15 cellular contexts compared by ENCODE assay signal in genomic region chr2:147223119-147223518, GRCh38.
DNase-seq lines count a peak whose midpoint lies in the region; ATAC-seq and TF ChIP-seq lines count a peak whose summit lies in the region.
"Had no signal": no experiment of that assay in that cellular context is flagged by ENCODE, and none has a peak within 500 bp of the region (broad histone marks: within the 10 kb centered on the region; RNA-seq: fewer than 3 reads in every experiment).

No MANE protein-coding gene starts in this region.

- H3K4me1 ChIP-seq in GM23338 (ENCODE audit: insufficient read depth): no peaks in the 10 kb centered on the region
- H3K4me1 ChIP-seq: breast epithelium, heart left ventricle, left lung had no signal

- no peaks in the 10 kb centered on the region for H3K4me1 Mint-ChIP-seq in activated T-helper 2 cell treated with anti-CD3 and anti-CD28 coated beads, Interferon-gamma antibody, Interleukin-2, Interleukin-4, amounts not matched to agents 10 μg/mL and 5 μg/mL and 100 μg/mL, durations not matched to agents 14 hours and 24 hours and 36 hours (ENCODE audit: low read depth)
- H3K4me1 Mint-ChIP-seq in GM23338: peaks cover 12% of the 10 kb centered on the region

- H3K4me3 Mint-ChIP-seq in activated T-helper 2 cell treated with anti-CD3 and anti-CD28 coated beads, Interferon-gamma antibody, Interleukin-2, Interleukin-4, amounts not matched to agents 10 μg/mL and 5 μg/mL and 100 μg/mL, durations not matched to agents 14 hours and 24 hours and 36 hours (ENCODE audit: low read depth): no peak overlapping the region
- H3K4me3 Mint-ChIP-seq in GM23338: no peak overlapping the region

- no peak overlapping the region for H3K4me3 ChIP-seq in GM23338
- H3K4me3 ChIP-seq: breast epithelium, heart left ventricle, left lung had no signal

- H3K36me3 ChIP-seq in GM23338 (ENCODE audit: insufficient read depth): no peaks in the 10 kb centered on the region
- H3K36me3 ChIP-seq: breast epithelium, heart left ventricle, left lung had no signal

- no peak overlapping the region for H3K27ac Mint-ChIP-seq in activated T-helper 2 cell treated with anti-CD3 and anti-CD28 coated beads, Interferon-gamma antibody, Interleukin-2, Interleukin-4, amounts not matched to agents 10 μg/mL and 5 μg/mL and 100 μg/mL, durations not matched to agents 14 hours and 24 hours and 36 hours
- no peak overlapping the region for H3K27ac Mint-ChIP-seq in GM23338

- peak; percentile 64 for ATAC-seq in GM18508 (IDR thresholded peaks at IDR 0.05; ENCODE audit: insufficient read depth, unreplicated experiment)
- peak; percentile 66 for ATAC-seq in GM19328 (IDR thresholded peaks at IDR 0.05; ENCODE audit: unreplicated experiment)
- ATAC-seq in HG02852 (IDR thresholded peaks at IDR 0.05; ENCODE audit: unreplicated experiment): peak; percentile 85
- ATAC-seq in GM23338: no peak
- ATAC-seq: heart left ventricle, left lung had no signal

- no peaks in the 10 kb centered on the region for H3K27me3 Mint-ChIP-seq in activated T-helper 2 cell treated with anti-CD3 and anti-CD28 coated beads, Interferon-gamma antibody, Interleukin-2, Interleukin-4, amounts not matched to agents 10 μg/mL and 5 μg/mL and 100 μg/mL, durations not matched to agents 14 hours and 24 hours and 36 hours (ENCODE audit: low read depth)
- peaks cover 3% of the 10 kb centered on the region for H3K27me3 Mint-ChIP-seq in GM23338 (ENCODE audit: insufficient read depth, low read depth, poor library complexity)

- no peaks in the 10 kb centered on the region for H3K79me2 ChIP-seq in GM23338 (replicated peaks; ENCODE audit: insufficient read depth)

- no peak overlapping the region for H3K27ac ChIP-seq in GM23338 (ENCODE audit: low read depth)
- H3K27ac ChIP-seq: breast epithelium, C4-2B, heart left ventricle, left lung had no signal

- no peak for TF ChIP-seq CTCF in GM23338 (conservative IDR thresholded peaks at IDR 0.05; ENCODE audit: low read depth in 2 of 2)

- no peaks in the 10 kb centered on the region for H4K20me1 ChIP-seq in GM23338 (replicated peaks; ENCODE audit: insufficient read depth)

- DNase-seq in NCI-H146 treated with DMSO at 0.1 percent for 48 hours (lab: John Stamatoyannopoulos, UW; ENCODE audit: unreplicated experiment): peak; percentile 8
- DNase-seq in activated T-helper 2 cell treated with anti-CD3 and anti-CD28 coated beads, Interferon-gamma antibody, Interleukin-2, Interleukin-4, amounts not matched to agents 10 μg/mL and 5 μg/mL and 100 μg/mL, durations not matched to agents 14 hours and 24 hours and 36 hours (ENCODE audit: low spot score): no peak
- no peak for DNase-seq in middle frontal gyrus (ENCODE audit: extremely low spot score, low spot score)
- no peak for DNase-seq in GM23338 (ENCODE audit: low spot score)
- DNase-seq: activated CD4-positive, alpha-beta T cell treated with anti-CD3 and anti-CD28 coated beads, Interleukin-2, amount 50 U/mL, for 4 hours; activated gamma-delta T cell treated with Interleukin-2 at 50 U/mL for 16 hours; heart left ventricle; IMR-90; left lung; substantia nigra had no signal

- H3K27me3 ChIP-seq in GM23338 (ENCODE audit: insufficient read depth): no peaks in the 10 kb centered on the region
- H3K27me3 ChIP-seq: breast epithelium, heart left ventricle, left lung had no signal

- H2AFZ ChIP-seq in GM23338: no peak overlapping the region

- H3K9me3 Mint-ChIP-seq in activated T-helper 2 cell treated with anti-CD3 and anti-CD28 coated beads, Interferon-gamma antibody, Interleukin-2, Interleukin-4, amounts not matched to agents 10 μg/mL and 5 μg/mL and 100 μg/mL, durations not matched to agents 14 hours and 24 hours and 36 hours: peaks cover 14% of the 10 kb centered on the region
- H3K9me3 Mint-ChIP-seq in GM23338: peaks cover 19% of the 10 kb centered on the region

- H3K36me3 Mint-ChIP-seq in activated T-helper 2 cell treated with anti-CD3 and anti-CD28 coated beads, Interferon-gamma antibody, Interleukin-2, Interleukin-4, amounts not matched to agents 10 μg/mL and 5 μg/mL and 100 μg/mL, durations not matched to agents 14 hours and 24 hours and 36 hours (ENCODE audit: low read depth): no peaks in the 10 kb centered on the region
- peaks cover 14% of the 10 kb centered on the region for H3K36me3 Mint-ChIP-seq in GM23338 (ENCODE audit: low read depth)

- peaks cover 29% of the 10 kb centered on the region for H3K9me2 ChIP-seq in GM23338 (ENCODE audit: insufficient read depth)

- no peaks in the 10 kb centered on the region for H3F3A ChIP-seq in GM23338 (replicated peaks; ENCODE audit: low read depth)

- H3K4me2 ChIP-seq in GM23338: no peak overlapping the region

- intact Hi-C loops in activated T-helper 2 cell treated with anti-CD3 and anti-CD28 coated beads, Interferon-gamma antibody, Interleukin-2, Interleukin-4, amounts not matched to agents 10 μg/mL and 5 μg/mL and 100 μg/mL, durations not matched to agents 14 hours and 24 hours and 36 hours (cut with micrococcal nuclease): no loop called here

TF ChIP-seq in GM23338, 12 proteins besides CTCF, POLR2A, EP300 and RAD21 (continues in another document):
- no peak for TF ChIP-seq ZNF331 (CRISPR knock-in tag; IDR thresholded peaks at IDR 0.05; ENCODE audit: low read depth)
- no peak for TF ChIP-seq REST (IDR thresholded peaks at IDR 0.05; ENCODE audit: unreplicated experiment)
- no peak for TF ChIP-seq POLR2AphosphoS5 (IDR thresholded peaks at IDR 0.05; ENCODE audit: low read depth)
- no peak for TF ChIP-seq JUNB (IDR thresholded peaks at IDR 0.05; ENCODE audit: unreplicated experiment)
- TF ChIP-seq NANOG (IDR thresholded peaks at IDR 0.05; ENCODE audit: borderline replicate concordance): no peak
- TF ChIP-seq EZH2 (IDR thresholded peaks at IDR 0.05; ENCODE audit: low read depth, unreplicated experiment): no peak
- no peak for TF ChIP-seq CREB1 (CRISPR knock-in tag; IDR thresholded peaks at IDR 0.05; ENCODE audit: low read depth)
- no peak for TF ChIP-seq EZH2phosphoT487 (IDR thresholded peaks at IDR 0.05; ENCODE audit: unreplicated experiment)
